18 cellular contexts compared by ENCODE assay signal in genomic region chr2:169010633-169011460, GRCh38. TPM values are rescaled to one million over a fixed set of nuclear protein-coding genes. Genes with fewer than 3 reads are reported as not detected.
DNase-seq lines count a peak whose midpoint lies in the region; ATAC-seq and TF ChIP-seq lines count a peak whose summit lies in the region.
"Had no signal": no experiment of that assay in that cellular context is flagged by ENCODE, and none has a peak within 500 bp of the region (broad histone marks: within the 10 kb centered on the region; RNA-seq: fewer than 3 reads in every experiment).

No MANE protein-coding gene starts in this region.

- no peaks in the 10 kb centered on the region for H3K9me3 ChIP-seq in transverse colon
- H3K9me3 ChIP-seq: BE2C, SJCRH30 had no signal

- H3K36me3 ChIP-seq in transverse colon, result no peaks in the 10 kb centered on the region
- H3K36me3 ChIP-seq: BE2C, SJCRH30 had no signal

- peaks cover 2 to 53% (median 28%) of the 10 kb centered on the region in 4 donors for H3K4me1 ChIP-seq in transverse colon
- H3K4me1 ChIP-seq: BE2C, SJCRH30 had no signal

- no peak for TF ChIP-seq CTCF in epithelial cell of esophagus (IDR thresholded peaks at IDR 0.05; ENCODE audit: insufficient read depth, low read depth, low read length, missing control alignments)
- TF ChIP-seq CTCF in transverse colon (IDR thresholded peaks at IDR 0.05), result no peak

- no peak for TF ChIP-seq POLR2A in transverse colon (IDR thresholded peaks at IDR 0.05)

- TF ChIP-seq EP300 in transverse colon (IDR thresholded peaks at IDR 0.05; ENCODE audit: low read depth), result no peak

- ATAC-seq in HG03196 (IDR thresholded peaks at IDR 0.05; ENCODE audit: unreplicated experiment) (no peak), GM21381 (IDR thresholded peaks at IDR 0.05; ENCODE audit: unreplicated experiment) (no peak), HG03442 (IDR thresholded peaks at IDR 0.05; ENCODE audit: unreplicated experiment) (no peak)
- ATAC-seq: GM23338 had no signal

- H3K27ac ChIP-seq in transverse colon, result peak overlapping the region; percentile 55 to 81 (median 76)
- H3K27ac ChIP-seq: SJCRH30 had no signal

- DNase-seq in HT-29 (ENCODE audit: low spot score) (peak; percentile 64), SK-MEL-5 (ENCODE audit: low read depth, low spot score) (peak; percentile 36), epithelial cell of esophagus (ENCODE audit: low read depth) (peak; percentile 60), transverse colon (no peak)
- DNase-seq: BE2C; CD4-positive, alpha-beta memory T cell; GF-D8; KG1; NCI-H1930; NCI-H2171 treated with DMSO at 0.1 percent for 48 hours; NCI-H510A treated with DMSO at 0.1 percent for 48 hours; RPMI8226; SJCRH30 had no signal

- no peaks in the 10 kb centered on the region for H3K27me3 ChIP-seq in transverse colon
- H3K27me3 ChIP-seq: BE2C, SJCRH30 had no signal

- in situ Hi-C loops in SK-MEL-5 (cut with HindIII; ENCODE audit: low pct_unique_long_range_greater_than_20kb, low sequenced_read_pairs) (no loop called here), transverse colon (cut with MboI; ENCODE audit: low pct_ligation_motif_present in 1 of 4, low pct_unique_long_range_greater_than_20kb in 1 of 4, low sequenced_read_pairs in 3 of 4) (no loop called here)

- H3K4me3 ChIP-seq in epithelial cell of esophagus (ENCODE audit: low read length) (no peak overlapping the region), transverse colon (no peak overlapping the region)
- H3K4me3 ChIP-seq: GM23338, SJCRH30 had no signal

- WGBS in transverse colon (ENCODE audit: low coverage in 1 of 2), 2 donors, result 53 to 62% methylated on average over 8 of the region's 8 CpGs

- intact Hi-C loops in transverse colon (cut with DNase I; ENCODE audit: low total_unique reads), result no loop called here

RNA-seq across cellular contexts. Expression of gene ABCB11, which starts 20.3 kb away (rescaled TPM):
- total RNA-seq in HT-29 (2014; rRNA removed; shearing (Covaris generic)), result 0.08 TPM in 1 of 2 replicates, not detected in the other
- total RNA-seq in SK-MEL-5 (2014; rRNA removed; shearing (Covaris generic)), result 0.03 TPM in 1 of 2 replicates, not detected in the other
- 0.13 TPM in 1 of 2 replicates, not detected in the other for polyA plus RNA-seq in SK-MEL-5 (2015; cell fraction: cytosol; rRNA removed)
- polyA plus RNA-seq in SK-MEL-5 (2015; cell fraction: nucleus; rRNA removed), result not detected in 2 replicates
- total RNA-seq in transverse colon, result 10 to 100 TPM in 3 of 4 donors, 1 to 10 TPM in 1; 4.8 to 41.8 (median 14.8) TPM
- total RNA-seq: CD4-positive, alpha-beta memory T cell; GM23338; SJCRH30 had no signal
- polyA plus RNA-seq: AG04450; CD4-positive, alpha-beta memory T cell; GM23338 had no signal

RNA-seq across cellular contexts. Expression of gene DHRS9, which starts 58.5 kb away (rescaled TPM):
- total RNA-seq in HT-29 (2014; rRNA removed; shearing (Covaris generic)), result 0.33 and 0.57 TPM in 2 replicates
- total RNA-seq in SK-MEL-5 (2014; rRNA removed; shearing (Covaris generic)), result not detected in 2 replicates
- not detected in 2 replicates for polyA plus RNA-seq in SK-MEL-5 (2015; cell fraction: cytosol; rRNA removed)
- polyA plus RNA-seq in SK-MEL-5 (2015; cell fraction: nucleus; rRNA removed), result not detected in 2 replicates
- total RNA-seq in transverse colon, result 100 to 1,000 TPM in 3 of 4 donors, 10 to 100 TPM in 1; 20.9 to 257 (median 153) TPM
- total RNA-seq: GM23338, SJCRH30 had no signal
- polyA plus RNA-seq: AG04450; CD4-positive, alpha-beta memory T cell; GM23338 had no signal

Comparison
In these comparisons a context has a peak if more than half of its experiments do, and no peak if none do; other contexts are left out.
1. RNA of gene DHRS9, which starts 58.5 kb away (total RNA-seq): 20.9 to 257 TPM in transverse colon; 0.33 to 0.57 TPM in HT-29 and not detected in SK-MEL-5; every median in the first group is over 10 times any median in the second.